Comparison of ENCODE assay signal across 8 cellular contexts in genomic region chr20:63653041-63653973, GRCh38. TPM values are rescaled to one million over a fixed set of nuclear protein-coding genes. Genes with fewer than 3 reads are reported as not detected.
DNase-seq lines count a peak whose midpoint lies in the region; ATAC-seq and TF ChIP-seq lines count a peak whose summit lies in the region.

STMN3 (minus strand) TSS chr20:63653424; CDS start chr20:63653345, 79 bp downstream.

- H3K4me3 Mint-ChIP-seq in T-cell = peak within 1 kb of the TSS; percentile 74 to 96 (median 78)

- DNase-seq in EL (peak; percentile 86), NCI-H1417 (lab: John Stamatoyannopoulos, UW) (peak; percentile 86 to 99 (median 97)), T-cell (peak in 32 of 34 experiments; percentile 26 to 69 (median 55)), amniotic epithelial cell (ENCODE audit: low read depth) (peak; percentile 94), cardiac muscle cell (ENCODE audit: low read depth in 1 of 2, low spot score in 1 of 2) (peak; percentile 97 to 98), nucleus accumbens (lab: John Stamatoyannopoulos, UW) (peak in 55 of 56 donors; percentile 26 to 91 (median 76)), tibial artery (peak; percentile 81 to 90)

- H3K27ac ChIP-seq in cardiac muscle cell = no peak within 1 kb of the TSS
- H3K27ac ChIP-seq in tibial artery = peak within 1 kb of the TSS in 1 of 2 donors; percentile 28

- H3K4me3 ChIP-seq in cardiac muscle cell = peak within 1 kb of the TSS; percentile 50
- peak within 1 kb of the TSS; percentile 46 to 52 for H3K4me3 ChIP-seq in tibial artery

- H3K36me3 Mint-ChIP-seq in T-cell = no peaks in the 10 kb centered on the region

- H3K9me3 ChIP-seq in cardiac muscle cell (ENCODE audit: low read depth) (no peaks in the 10 kb centered on the region), tibial artery (no peaks in the 10 kb centered on the region)

- no peaks in the 10 kb centered on the region for H3K9me3 Mint-ChIP-seq in T-cell

- H3K27me3 ChIP-seq in cardiac muscle cell = peaks cover 22% of the 10 kb centered on the region
- peaks cover 0 to 18% of the 10 kb centered on the region in 2 donors for H3K27me3 ChIP-seq in tibial artery

- no peaks in the 10 kb centered on the region for H3K4me1 ChIP-seq in cardiac muscle cell (ENCODE audit: low read depth)
- peaks cover 0 to 42% (median 33%) of the 10 kb centered on the region in 4 donors for H3K4me1 ChIP-seq in tibial artery

- ATAC-seq in T-cell (replicated peaks in 1 of 4) (peak; percentile 43 to 53 (median 50)), HG03520 (IDR thresholded peaks at IDR 0.05; ENCODE audit: unreplicated experiment) (no peak)

- POLR2A ChIA-PET in T-cell (lab: Charles Lee) = no interaction called here

- CTCF ChIA-PET in T-cell (lab: Charles Lee) = interaction anchor here in 1 of 2 donors (1.1 kb wide), 1 partner anchor 12 kb away, joined by 8 read pairs; no protein-coding TSS in a partner anchor

- TF ChIP-seq CTCF in cardiac muscle cell (IDR thresholded peaks at IDR 0.05; ENCODE audit: low read depth, low read length) (no peak), tibial artery (IDR thresholded peaks at IDR 0.05) (no peak)

- no peaks in the 10 kb centered on the region for H3K27me3 Mint-ChIP-seq in T-cell

- H3K36me3 ChIP-seq in cardiac muscle cell = no peaks in the 10 kb centered on the region
- no peaks in the 10 kb centered on the region for H3K36me3 ChIP-seq in tibial artery

- H3K4me1 Mint-ChIP-seq in T-cell = peaks cover 27 to 34% (median 32%) of the 10 kb centered on the region in 3 donors

- intact Hi-C loops in tibial artery (cut with DNase I; ENCODE audit: low total_unique reads) = loop anchor here (10.0 kb wide), 1 partner anchor 81 kb away; the partner anchor contains the start of genes LIME1 and SLC2A4RG

- peak within 1 kb of the TSS; percentile 80 to 83 for H3K27ac Mint-ChIP-seq in T-cell

RNA-seq across cellular contexts. Expression of gene STMN3, which starts in this region (rescaled TPM):
- total RNA-seq in T-cell = 100 to 1,000 TPM in 3 of 5 donors, 10 to 100 TPM in 2; 92.9 to 121 (median 107) TPM
- total RNA-seq in cardiac muscle cell = 6.6 and 18.4 TPM in 2 replicates
- polyA plus RNA-seq in cardiac muscle cell = 5.7 and 9.9 TPM in 2 replicates
